ENCODE assay signal across 8 cellular contexts in the genomic region with DNA sequence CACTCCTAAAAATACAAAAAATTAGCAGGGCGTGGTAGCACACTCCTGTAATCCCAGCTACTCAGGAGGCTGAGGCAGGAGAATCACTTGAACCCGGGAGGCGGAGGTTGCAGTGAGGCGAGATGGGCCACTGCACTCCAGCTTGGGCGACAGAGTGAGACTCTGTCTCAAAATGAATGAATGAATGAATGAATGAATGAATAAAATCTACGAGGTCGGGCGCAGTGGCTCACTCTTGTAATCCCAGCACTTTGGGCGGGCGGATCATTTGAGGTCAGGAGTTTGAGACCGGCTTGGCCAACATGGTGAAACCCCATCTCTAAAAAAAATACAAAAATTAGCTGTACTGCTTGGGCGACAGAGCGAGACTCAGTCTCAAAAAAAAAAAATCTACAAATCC. TPM values are rescaled to one million over a fixed set of nuclear protein-coding genes. Genes with fewer than 3 reads are reported as not detected.
DNase-seq lines count a peak whose midpoint lies in the region; ATAC-seq and TF ChIP-seq lines count a peak whose summit lies in the region.
"Not testable (repeated sequence)": the region's sequence is repeated elsewhere in the genome, so short reads cannot be mapped to it uniquely, and the experiment has no call there.

No MANE protein-coding gene starts in this region.

- not testable (repeated sequence) for H3K9me3 ChIP-seq in DOHH2 (ENCODE audit: control insufficient read depth, insufficient read depth, low read length); HUES48 (ENCODE audit: control insufficient read depth, insufficient read depth, low read length); T-helper 17 cell (ENCODE audit: control insufficient read depth, low read length, poor library complexity, severe bottlenecking); esophagus squamous epithelium; upper lobe of right lung

- DNase-seq in T-helper 17 cell; astrocyte of the cerebellum (ENCODE audit: low read depth); esophagus squamous epithelium (lab: John Stamatoyannopoulos, UW); progenitor cell of endocrine pancreas (ENCODE audit: low spot score, unreplicated experiment); upper lobe of right lung: not testable (repeated sequence)
- DNase-seq in lower leg skin (ENCODE audit: low spot score in 2 of 2), result peak in 1 of 2 donors; percentile 78

- H3K4me3 Mint-ChIP-seq in T-helper 17 cell (peak overlapping the region; percentile 87), progenitor cell of endocrine pancreas (ENCODE audit: low read depth) (peak overlapping the region; percentile 84)

- H4K20me1 ChIP-seq in DOHH2 (ENCODE audit: control insufficient read depth, insufficient read depth, low read depth, low read length), result not testable (repeated sequence)

- not testable (repeated sequence) for H3K9me2 ChIP-seq in DOHH2 (replicated peaks; ENCODE audit: control insufficient read depth, low read length)

- not testable (repeated sequence) for H3K79me2 ChIP-seq in DOHH2 (ENCODE audit: control insufficient read depth, low read length)

- in situ Hi-C loops in astrocyte of the cerebellum (cut with HindIII; ENCODE audit: low sequenced_read_pairs), result not testable (repeated sequence)

- H3K4me3 ChIP-seq in DOHH2 (ENCODE audit: low read length), result peak overlapping the region; percentile 92
- peak overlapping the region; percentile 77 for H3K4me3 ChIP-seq in HUES48 (ENCODE audit: low read depth, low read length)
- H3K4me3 ChIP-seq in astrocyte of the cerebellum (ENCODE audit: low read depth, low read length), result peak overlapping the region; percentile 74
- peak overlapping the region; percentile 63 to 97 (median 84) for H3K4me3 ChIP-seq in esophagus squamous epithelium
- H3K4me3 ChIP-seq in lower leg skin (ENCODE audit: low read depth, poor library complexity, severe bottlenecking), result peak overlapping the region; percentile 54
- H3K4me3 ChIP-seq in upper lobe of right lung, result peak overlapping the region; percentile 73

- TF ChIP-seq CTCF in DOHH2 (IDR thresholded peaks at IDR 0.05; ENCODE audit: low read depth, low read length, poor library complexity, severe bottlenecking); astrocyte of the cerebellum (IDR thresholded peaks at IDR 0.05; ENCODE audit: low read depth, low read length, missing control alignments); esophagus squamous epithelium (IDR thresholded peaks at IDR 0.05); lower leg skin (IDR thresholded peaks at IDR 0.05); progenitor cell of endocrine pancreas (IDR thresholded peaks at IDR 0.05; ENCODE audit: unreplicated experiment); upper lobe of right lung (IDR thresholded peaks at IDR 0.05): not testable (repeated sequence)

- not testable (repeated sequence) for H3K27me3 ChIP-seq in DOHH2 (ENCODE audit: control insufficient read depth, low read length); HUES48 (ENCODE audit: control insufficient read depth, insufficient read depth, low read length); esophagus squamous epithelium; upper lobe of right lung

- not testable (repeated sequence) for TF ChIP-seq POLR2A in esophagus squamous epithelium (IDR thresholded peaks at IDR 0.05); lower leg skin (IDR thresholded peaks at IDR 0.05)

- peak overlapping the region; percentile 96 for H3K4me2 ChIP-seq in DOHH2 (ENCODE audit: low read length)

- not testable (repeated sequence) for H3K27me3 Mint-ChIP-seq in T-helper 17 cell, progenitor cell of endocrine pancreas

- 73 to 75% methylated on average over 13 of the region's 13 CpGs for WGBS in esophagus squamous epithelium, 2 donors
- WGBS in lower leg skin, 2 donors, result 73 to 76% methylated on average over 13 of the region's 13 CpGs

- not testable (repeated sequence) for H3K9me3 Mint-ChIP-seq in progenitor cell of endocrine pancreas (ENCODE audit: low read depth)

- not testable (repeated sequence) for H3F3A ChIP-seq in DOHH2 (ENCODE audit: control insufficient read depth, insufficient read depth)

- H3K27ac ChIP-seq in DOHH2 (ENCODE audit: low read depth, low read length); HUES48 (ENCODE audit: low read depth, low read length): not testable (repeated sequence)
- H3K27ac ChIP-seq in esophagus squamous epithelium (peak overlapping the region in 3 of 4 donors; percentile 82 to 91 (median 86)), upper lobe of right lung (peak overlapping the region; percentile 89)

- H3K36me3 ChIP-seq in DOHH2 (ENCODE audit: control insufficient read depth, low read length); HUES48 (ENCODE audit: control insufficient read depth, insufficient read depth, low read length); esophagus squamous epithelium; upper lobe of right lung: not testable (repeated sequence)

- ATAC-seq in T-helper 17 cell, upper lobe of right lung: not testable (repeated sequence)

- H3K9ac ChIP-seq in HUES48 (ENCODE audit: low read depth, low read length), result not testable (repeated sequence)

- not testable (repeated sequence) for H3K36me3 Mint-ChIP-seq in T-helper 17 cell (ENCODE audit: low read depth); progenitor cell of endocrine pancreas (ENCODE audit: insufficient read depth)

- intact Hi-C loops in esophagus squamous epithelium (cut with DNase I); lower leg skin (cut with DNase I; ENCODE audit: low total_unique reads); upper lobe of right lung (cut with DNase I): not testable (repeated sequence)

- H3K27ac Mint-ChIP-seq in T-helper 17 cell, result peak overlapping the region; percentile 62
- not testable (repeated sequence) for H3K27ac Mint-ChIP-seq in progenitor cell of endocrine pancreas

- H3K4me1 ChIP-seq in DOHH2 (ENCODE audit: control insufficient read depth, low read length), result peaks cover 16% of the 10 kb centered on the region
- H3K4me1 ChIP-seq in HUES48 (ENCODE audit: control insufficient read depth, insufficient read depth, low read length), result peaks cover 14% of the 10 kb centered on the region
- H3K4me1 ChIP-seq in esophagus squamous epithelium, result peaks cover 0 to 24% (median 5%) of the 10 kb centered on the region in 3 donors
- not testable (repeated sequence) for H3K4me1 ChIP-seq in upper lobe of right lung

- not testable (repeated sequence) for H3K4me1 Mint-ChIP-seq in T-helper 17 cell
- H3K4me1 Mint-ChIP-seq in progenitor cell of endocrine pancreas (ENCODE audit: low read depth), result peaks cover 12% of the 10 kb centered on the region

RNA-seq across cellular contexts. Expression of a gene that starts 0.5 kb away (rescaled TPM):
- 1 to 10 TPM; 4.7 to 5.1 TPM for total RNA-seq in T-helper 17 cell
- total RNA-seq in esophagus squamous epithelium, result 1 to 10 TPM; 3.6 to 5.4 (median 4.4) TPM
- 1 to 10 TPM; 5.7 to 8.5 (median 6.4) TPM for total RNA-seq in lower leg skin
- total RNA-seq in progenitor cell of endocrine pancreas, result 8.0 and 11.5 TPM in 2 replicates
- 8.5 TPM for total RNA-seq in upper lobe of right lung

RNA-seq across cellular contexts. Expression of a gene that starts 38.5 kb away (rescaled TPM):
- total RNA-seq in T-helper 17 cell, result 10 to 100 TPM; 90.6 to 92.2 TPM
- total RNA-seq in esophagus squamous epithelium, result 10 to 100 TPM; 23.1 to 45.4 (median 40.1) TPM
- 10 to 100 TPM; 46.7 to 62.8 (median 58.0) TPM for total RNA-seq in lower leg skin
- total RNA-seq in progenitor cell of endocrine pancreas, result 78.5 and 90.8 TPM in 2 replicates
- 64.7 TPM for total RNA-seq in upper lobe of right lung
